Comparison of ENCODE assay signal across 1 cellular context in the genomic region with DNA sequence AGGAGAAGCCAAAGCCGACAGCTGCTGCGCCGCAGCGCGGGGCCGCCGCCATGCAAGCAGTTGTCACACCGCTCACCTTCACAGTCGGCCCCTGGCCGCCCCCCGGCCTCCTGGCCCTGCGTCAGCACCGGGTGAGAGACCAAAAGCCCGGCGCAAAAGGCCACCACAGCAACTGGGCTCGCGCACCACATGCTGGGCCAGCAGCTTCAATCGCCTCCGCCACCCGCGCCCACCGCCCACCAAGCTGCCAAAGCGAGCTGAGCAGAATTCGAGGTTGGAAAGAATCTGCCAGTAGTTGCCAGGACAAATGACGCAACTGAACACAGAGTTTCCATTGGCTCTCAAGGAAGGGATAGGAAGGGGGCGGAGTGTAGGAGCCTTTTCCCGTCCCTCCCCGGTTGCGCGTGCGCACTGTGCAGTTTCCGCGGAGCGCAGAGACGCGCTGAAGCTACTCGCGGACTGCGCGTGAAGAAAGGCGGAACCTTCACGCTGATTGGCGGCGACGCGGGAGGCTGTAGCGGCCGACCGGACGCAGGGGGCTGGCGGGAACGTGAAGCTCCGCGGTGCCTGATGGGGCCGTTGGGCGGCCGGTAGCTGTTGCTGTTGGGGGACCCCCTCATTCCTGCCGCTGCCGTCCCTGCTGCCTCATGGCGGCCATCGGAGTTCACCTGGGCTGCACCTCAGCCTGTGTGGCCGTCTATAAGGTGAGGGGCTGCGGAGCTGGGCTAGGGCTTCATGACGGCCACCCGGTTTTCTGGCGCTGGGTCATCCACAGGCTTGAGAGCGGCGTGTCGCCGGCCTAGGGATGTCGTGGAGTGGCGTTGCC.
TF ChIP-seq lines count a peak whose summit lies in the region.

A gene (minus strand): TSS at position 282 of the 826 bp plus-strand sequence. CDS start 91 bp downstream, at position 191.
A gene with protein sequence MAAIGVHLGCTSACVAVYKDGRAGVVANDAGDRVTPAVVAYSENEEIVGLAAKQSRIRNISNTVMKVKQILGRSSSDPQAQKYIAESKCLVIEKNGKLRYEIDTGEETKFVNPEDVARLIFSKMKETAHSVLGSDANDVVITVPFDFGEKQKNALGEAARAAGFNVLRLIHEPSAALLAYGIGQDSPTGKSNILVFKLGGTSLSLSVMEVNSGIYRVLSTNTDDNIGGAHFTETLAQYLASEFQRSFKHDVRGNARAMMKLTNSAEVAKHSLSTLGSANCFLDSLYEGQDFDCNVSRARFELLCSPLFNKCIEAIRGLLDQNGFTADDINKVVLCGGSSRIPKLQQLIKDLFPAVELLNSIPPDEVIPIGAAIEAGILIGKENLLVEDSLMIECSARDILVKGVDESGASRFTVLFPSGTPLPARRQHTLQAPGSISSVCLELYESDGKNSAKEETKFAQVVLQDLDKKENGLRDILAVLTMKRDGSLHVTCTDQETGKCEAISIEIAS (plus strand): TSS at position 551 of the 826 bp plus-strand sequence. CDS start 97 bp downstream, at position 648.
A gene with protein sequence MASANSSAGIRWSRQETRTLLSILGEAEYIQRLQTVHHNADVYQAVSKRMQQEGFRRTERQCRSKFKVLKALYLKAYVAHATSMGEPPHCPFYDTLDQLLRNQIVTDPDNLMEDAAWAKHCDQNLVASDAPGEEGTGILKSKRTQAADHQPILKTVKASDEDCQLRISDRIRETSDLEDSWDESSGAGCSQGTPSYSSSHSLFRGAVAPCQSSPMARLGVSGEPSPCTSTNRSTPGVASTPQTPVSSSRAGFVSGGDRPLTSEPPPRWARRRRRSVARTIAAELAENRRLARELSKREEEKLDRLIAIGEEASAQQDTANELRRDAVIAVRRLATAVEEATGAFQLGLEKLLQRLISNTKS (plus strand): TSS at position 551 of the 826 bp plus-strand sequence. CDS start 3,979 bp downstream, outside the sequence.

TF ChIP-seq in HepG2, 621 proteins besides CTCF, POLR2A, EP300 and RAD21 (continued from another document and continues in another):
- TF ChIP-seq, protein P1, sequence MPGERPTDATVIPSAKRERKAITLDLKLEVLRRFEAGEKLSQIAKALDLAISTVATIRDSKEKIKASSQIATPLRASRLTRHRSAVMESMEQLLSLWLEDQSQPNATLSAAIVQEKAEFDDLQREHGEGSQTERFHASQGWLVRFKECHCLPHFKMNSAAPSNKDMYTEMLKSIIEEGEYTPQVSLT (CRISPR knock-in tag; IDR thresholded peaks at IDR 0.05; ENCODE audit: borderline replicate concordance, low read depth), result no peak; the same call in 1 of the 2 replicates
- no peak for TF ChIP-seq TCF7 (IDR thresholded peaks at IDR 0.05; ENCODE audit: low read depth)
- 0 out of 2 replicates have a peak, but pooled peaks have one; percentile 55 for TF ChIP-seq ZNF543 (CRISPR knock-in tag; IDR thresholded peaks at IDR 0.05)
- TF ChIP-seq, protein P2, sequence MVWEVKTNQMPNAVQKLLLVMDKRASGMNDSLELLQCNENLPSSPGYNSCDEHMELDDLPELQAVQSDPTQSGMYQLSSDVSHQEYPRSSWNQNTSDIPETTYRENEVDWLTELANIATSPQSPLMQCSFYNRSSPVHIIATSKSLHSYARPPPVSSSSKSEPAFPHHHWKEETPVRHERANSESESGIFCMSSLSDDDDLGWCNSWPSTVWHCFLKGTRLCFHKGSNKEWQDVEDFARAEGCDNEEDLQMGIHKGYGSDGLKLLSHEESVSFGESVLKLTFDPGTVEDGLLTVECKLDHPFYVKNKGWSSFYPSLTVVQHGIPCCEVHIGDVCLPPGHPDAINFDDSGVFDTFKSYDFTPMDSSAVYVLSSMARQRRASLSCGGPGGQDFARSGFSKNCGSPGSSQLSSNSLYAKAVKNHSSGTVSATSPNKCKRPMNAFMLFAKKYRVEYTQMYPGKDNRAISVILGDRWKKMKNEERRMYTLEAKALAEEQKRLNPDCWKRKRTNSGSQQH (CRISPR knock-in tag; IDR thresholded peaks at IDR 0.05; ENCODE audit: low read depth), result peak; percentile 4; the same call in 1 of the 2 replicates
- TF ChIP-seq RARA (CRISPR knock-in tag; IDR thresholded peaks at IDR 0.05), result no peak
- no peak for TF ChIP-seq ZKSCAN1 (IDR thresholded peaks at IDR 0.05; ENCODE audit: low read length)
- peak; percentile 4; the same call in 1 of the 2 replicates for TF ChIP-seq NR2F2 (IDR thresholded peaks at IDR 0.05; ENCODE audit: borderline replicate concordance, low read depth)
- TF ChIP-seq STAG1 (CRISPR knock-in tag; IDR thresholded peaks at IDR 0.05), result no peak
- TF ChIP-seq, protein P3, sequence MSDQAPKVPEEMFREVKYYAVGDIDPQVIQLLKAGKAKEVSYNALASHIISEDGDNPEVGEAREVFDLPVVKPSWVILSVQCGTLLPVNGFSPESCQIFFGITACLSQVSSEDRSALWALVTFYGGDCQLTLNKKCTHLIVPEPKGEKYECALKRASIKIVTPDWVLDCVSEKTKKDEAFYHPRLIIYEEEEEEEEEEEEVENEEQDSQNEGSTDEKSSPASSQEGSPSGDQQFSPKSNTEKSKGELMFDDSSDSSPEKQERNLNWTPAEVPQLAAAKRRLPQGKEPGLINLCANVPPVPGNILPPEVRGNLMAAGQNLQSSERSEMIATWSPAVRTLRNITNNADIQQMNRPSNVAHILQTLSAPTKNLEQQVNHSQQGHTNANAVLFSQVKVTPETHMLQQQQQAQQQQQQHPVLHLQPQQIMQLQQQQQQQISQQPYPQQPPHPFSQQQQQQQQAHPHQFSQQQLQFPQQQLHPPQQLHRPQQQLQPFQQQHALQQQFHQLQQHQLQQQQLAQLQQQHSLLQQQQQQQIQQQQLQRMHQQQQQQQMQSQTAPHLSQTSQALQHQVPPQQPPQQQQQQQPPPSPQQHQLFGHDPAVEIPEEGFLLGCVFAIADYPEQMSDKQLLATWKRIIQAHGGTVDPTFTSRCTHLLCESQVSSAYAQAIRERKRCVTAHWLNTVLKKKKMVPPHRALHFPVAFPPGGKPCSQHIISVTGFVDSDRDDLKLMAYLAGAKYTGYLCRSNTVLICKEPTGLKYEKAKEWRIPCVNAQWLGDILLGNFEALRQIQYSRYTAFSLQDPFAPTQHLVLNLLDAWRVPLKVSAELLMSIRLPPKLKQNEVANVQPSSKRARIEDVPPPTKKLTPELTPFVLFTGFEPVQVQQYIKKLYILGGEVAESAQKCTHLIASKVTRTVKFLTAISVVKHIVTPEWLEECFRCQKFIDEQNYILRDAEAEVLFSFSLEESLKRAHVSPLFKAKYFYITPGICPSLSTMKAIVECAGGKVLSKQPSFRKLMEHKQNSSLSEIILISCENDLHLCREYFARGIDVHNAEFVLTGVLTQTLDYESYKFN (CRISPR knock-in tag; conservative IDR thresholded peaks at IDR 0.05), result peak; percentile 12; the same call in 1 of the 2 replicates
- TF ChIP-seq, protein P4, sequence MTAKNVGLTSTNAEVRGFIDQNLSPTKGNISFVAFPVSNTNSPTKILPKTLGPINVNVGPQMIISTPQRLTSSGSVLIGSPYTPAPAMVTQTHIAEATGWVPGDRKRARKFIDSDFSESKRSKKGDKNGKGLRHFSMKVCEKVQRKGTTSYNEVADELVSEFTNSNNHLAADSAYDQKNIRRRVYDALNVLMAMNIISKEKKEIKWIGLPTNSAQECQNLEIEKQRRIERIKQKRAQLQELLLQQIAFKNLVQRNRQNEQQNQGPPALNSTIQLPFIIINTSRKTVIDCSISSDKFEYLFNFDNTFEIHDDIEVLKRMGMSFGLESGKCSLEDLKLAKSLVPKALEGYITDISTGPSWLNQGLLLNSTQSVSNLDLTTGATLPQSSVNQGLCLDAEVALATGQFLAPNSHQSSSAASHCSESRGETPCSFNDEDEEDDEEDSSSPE (CRISPR knock-in tag; IDR thresholded peaks at IDR 0.05), result peak; percentile 96
- TF ChIP-seq ZNF891 (CRISPR knock-in tag; IDR thresholded peaks at IDR 0.05), result 0 out of 2 replicates have a peak, but pooled peaks have one; percentile 60
- TF ChIP-seq, protein P5, sequence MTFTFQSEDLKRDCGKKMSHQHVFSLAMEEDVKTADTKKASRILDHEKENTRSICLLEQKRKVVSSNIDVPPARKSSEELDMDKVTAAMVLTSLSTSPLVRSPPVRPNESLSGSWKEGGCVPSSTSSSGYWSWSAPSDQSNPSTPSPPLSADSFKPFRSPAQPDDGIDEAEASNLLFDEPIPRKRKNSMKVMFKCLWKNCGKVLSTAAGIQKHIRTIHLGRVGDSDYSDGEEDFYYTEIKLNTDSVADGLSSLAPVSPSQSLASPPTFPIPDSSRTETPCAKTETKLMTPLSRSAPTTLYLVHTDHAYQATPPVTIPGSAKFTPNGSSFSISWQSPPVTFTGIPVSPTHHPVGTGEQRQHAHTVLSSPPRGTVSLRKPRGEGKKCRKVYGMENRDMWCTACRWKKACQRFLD (CRISPR knock-in tag; IDR thresholded peaks at IDR 0.05; ENCODE audit: borderline replicate concordance), result peak; percentile 66; the same call in 1 of the 2 replicates
- 0 out of 2 replicates have a peak, but pooled peaks have one; percentile 17 for TF ChIP-seq ZNF629 (CRISPR knock-in tag; conservative IDR thresholded peaks at IDR 0.05)
- TF ChIP-seq SOX6 (IDR thresholded peaks at IDR 0.05), result no peak
- TF ChIP-seq SOX6 (CRISPR knock-in tag; IDR thresholded peaks at IDR 0.05), result peak; percentile 65
- TF ChIP-seq, protein P6, sequence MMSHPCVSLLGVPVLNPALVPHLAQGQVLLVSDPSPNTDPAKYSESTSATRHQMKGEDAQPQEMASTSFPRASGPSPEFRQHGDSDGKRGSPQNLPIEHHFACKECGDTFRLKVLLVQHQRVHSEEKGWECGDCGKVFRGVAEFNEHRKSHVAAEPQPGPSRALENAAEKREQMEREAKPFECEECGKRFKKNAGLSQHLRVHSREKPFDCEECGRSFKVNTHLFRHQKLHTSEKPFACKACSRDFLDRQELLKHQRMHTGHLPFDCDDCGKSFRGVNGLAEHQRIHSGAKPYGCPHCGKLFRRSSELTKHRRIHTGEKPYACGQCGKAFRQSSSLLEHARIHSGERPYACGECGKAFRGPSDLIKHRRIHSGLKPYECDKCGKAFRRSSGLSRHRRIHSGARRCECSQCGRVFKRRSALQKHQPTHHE (CRISPR knock-in tag; IDR thresholded peaks at IDR 0.05; ENCODE audit: borderline replicate concordance), result no peak; the same call in 1 of the 2 replicates
- peak; percentile 86 for TF ChIP-seq HOXA5 (CRISPR knock-in tag; IDR thresholded peaks at IDR 0.05)
- peak; percentile 90 for TF ChIP-seq ZNF143 (CRISPR knock-in tag; IDR thresholded peaks at IDR 0.05)
- TF ChIP-seq FOXP1 (IDR thresholded peaks at IDR 0.05), result 0 out of 2 replicates have a peak, but pooled peaks have one; percentile 45
- TF ChIP-seq FOXP1 (CRISPR knock-in tag; IDR thresholded peaks at IDR 0.05), result no peak
- TF ChIP-seq ZSCAN21 (CRISPR knock-in tag; IDR thresholded peaks at IDR 0.05; ENCODE audit: borderline replicate concordance), result peak; percentile 62
- peak; percentile 45; the same call in 1 of the 2 replicates for TF ChIP-seq NR2C2 (CRISPR knock-in tag; IDR thresholded peaks at IDR 0.05; ENCODE audit: borderline replicate concordance)
- TF ChIP-seq SMAD1 (CRISPR knock-in tag; IDR thresholded peaks at IDR 0.05; ENCODE audit: borderline replicate concordance, low read depth), result 0 out of 2 replicates have a peak, but pooled peaks have one; percentile 64
- TF ChIP-seq, protein P7, sequence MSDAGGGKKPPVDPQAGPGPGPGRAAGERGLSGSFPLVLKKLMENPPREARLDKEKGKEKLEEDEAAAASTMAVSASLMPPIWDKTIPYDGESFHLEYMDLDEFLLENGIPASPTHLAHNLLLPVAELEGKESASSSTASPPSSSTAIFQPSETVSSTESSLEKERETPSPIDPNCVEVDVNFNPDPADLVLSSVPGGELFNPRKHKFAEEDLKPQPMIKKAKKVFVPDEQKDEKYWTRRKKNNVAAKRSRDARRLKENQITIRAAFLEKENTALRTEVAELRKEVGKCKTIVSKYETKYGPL (CRISPR knock-in tag; IDR thresholded peaks at IDR 0.05), result peak; percentile 25; the same call in 1 of the 2 replicates
- no peak; the same call in 1 of the 2 replicates for TF ChIP-seq KLF9 (CRISPR knock-in tag; IDR thresholded peaks at IDR 0.05; ENCODE audit: low read depth)
- TF ChIP-seq HOXA9 (CRISPR knock-in tag; IDR thresholded peaks at IDR 0.05; ENCODE audit: borderline replicate concordance), result no peak
- peak; percentile 81 for TF ChIP-seq CEBPG (CRISPR knock-in tag; IDR thresholded peaks at IDR 0.05)
- peak; percentile 70; the same call in 1 of the 2 replicates for TF ChIP-seq ZFP41 (CRISPR knock-in tag; IDR thresholded peaks at IDR 0.05; ENCODE audit: borderline replicate concordance)
- TF ChIP-seq ZBTB38 (CRISPR knock-in tag; IDR thresholded peaks at IDR 0.05), result no peak
- TF ChIP-seq DNMT3B (CRISPR knock-in tag; conservative IDR thresholded peaks at IDR 0.05), result peak; percentile 48; the same call in 1 of the 2 replicates
- TF ChIP-seq NFRKB (IDR thresholded peaks at IDR 0.05), result no peak
- TF ChIP-seq HDAC1 (CRISPR knock-in tag; IDR thresholded peaks at IDR 0.05), result peak; percentile 88
- TF ChIP-seq, protein P8, sequence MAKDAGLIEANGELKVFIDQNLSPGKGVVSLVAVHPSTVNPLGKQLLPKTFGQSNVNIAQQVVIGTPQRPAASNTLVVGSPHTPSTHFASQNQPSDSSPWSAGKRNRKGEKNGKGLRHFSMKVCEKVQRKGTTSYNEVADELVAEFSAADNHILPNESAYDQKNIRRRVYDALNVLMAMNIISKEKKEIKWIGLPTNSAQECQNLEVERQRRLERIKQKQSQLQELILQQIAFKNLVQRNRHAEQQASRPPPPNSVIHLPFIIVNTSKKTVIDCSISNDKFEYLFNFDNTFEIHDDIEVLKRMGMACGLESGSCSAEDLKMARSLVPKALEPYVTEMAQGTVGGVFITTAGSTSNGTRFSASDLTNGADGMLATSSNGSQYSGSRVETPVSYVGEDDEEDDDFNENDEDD (CRISPR knock-in tag; IDR thresholded peaks at IDR 0.05; ENCODE audit: borderline replicate concordance), result peak; percentile 95; the same call in 1 of the 2 replicates
- TF ChIP-seq TGIF2 (CRISPR knock-in tag; IDR thresholded peaks at IDR 0.05), result 0 out of 2 replicates have a peak, but pooled peaks have one; percentile 50
- peak; percentile 10 for TF ChIP-seq AGO1 (IDR thresholded peaks at IDR 0.05; ENCODE audit: low read depth, low read length, poor library complexity, severe bottlenecking)
- TF ChIP-seq ZNF34 (CRISPR knock-in tag; IDR thresholded peaks at IDR 0.05; ENCODE audit: borderline replicate concordance), result 0 out of 2 replicates have a peak, but pooled peaks have one; percentile 36
- TF ChIP-seq CAMTA2 (CRISPR knock-in tag; IDR thresholded peaks at IDR 0.05; ENCODE audit: borderline replicate concordance), result 0 out of 2 replicates have a peak, but pooled peaks have one; percentile 48
- no peak for TF ChIP-seq HNF4G (IDR thresholded peaks at IDR 0.05; ENCODE audit: borderline replicate concordance, low read depth, low read length)
- 0 out of 2 replicates have a peak, but pooled peaks have one; percentile 27 for TF ChIP-seq HNF4G (CRISPR knock-in tag; IDR thresholded peaks at IDR 0.05; ENCODE audit: borderline replicate concordance, low read depth)
